In genomic region chr9:2228132-2228531, GRCh38 we compare ENCODE assay signal across 8 cellular contexts.
A peak's percentile ranks its signal among the peaks of the same experiment; 100 is the strongest.
DNase-seq lines count a peak whose midpoint lies in the region; ATAC-seq and TF ChIP-seq lines count a peak whose summit lies in the region.

No MANE protein-coding gene starts in this region.

- H3K27ac ChIP-seq in right cardiac atrium (ENCODE audit: low read length) (no peak overlapping the region), gastroesophageal sphincter (peak overlapping the region in 1 of 4 donors; percentile 24)

- ATAC-seq in right cardiac atrium (no peak), T-cell (replicated peaks in 1 of 4) (no peak), gastroesophageal sphincter (no peak), GM21360 (IDR thresholded peaks at IDR 0.05; ENCODE audit: unreplicated experiment) (no peak)

- no peak overlapping the region for H3K27ac Mint-ChIP-seq in T-cell

- H3K27me3 ChIP-seq in H7 (ENCODE audit: control insufficient read depth, insufficient read depth, low read length) (no peaks in the 10 kb centered on the region), right cardiac atrium (ENCODE audit: control insufficient read depth, insufficient read depth) (no peaks in the 10 kb centered on the region), gastroesophageal sphincter (no peaks in the 10 kb centered on the region)

- intact Hi-C loops in right cardiac atrium (cut with DNase I), result no loop called here

- POLR2A ChIA-PET in T-cell (lab: Charles Lee), result no interaction called here

- no peaks in the 10 kb centered on the region for H3K9me3 ChIP-seq in right cardiac atrium (ENCODE audit: control insufficient read depth, low read length)
- H3K9me3 ChIP-seq in gastroesophageal sphincter, result no peaks in the 10 kb centered on the region

- H3K36me3 Mint-ChIP-seq in T-cell, result no peaks in the 10 kb centered on the region

- TF ChIP-seq EP300 in gastroesophageal sphincter (IDR thresholded peaks at IDR 0.05), result no peak

- H3K4me1 ChIP-seq in right cardiac atrium (ENCODE audit: control insufficient read depth, insufficient read depth, low read length), result peaks cover 2% of the 10 kb centered on the region
- H3K4me1 ChIP-seq in gastroesophageal sphincter, result no peaks in the 10 kb centered on the region

- no peak overlapping the region for H3K4me3 ChIP-seq in H7 (ENCODE audit: insufficient read depth, low read depth, low read length)
- H3K4me3 ChIP-seq in right cardiac atrium (ENCODE audit: low read length), result no peak overlapping the region
- H3K4me3 ChIP-seq in gastroesophageal sphincter, result no peak overlapping the region

- CTCF ChIA-PET in T-cell (lab: Charles Lee), result no interaction called here

- H3K36me3 ChIP-seq in H7 (replicated peaks; ENCODE audit: control insufficient read depth, insufficient read depth, low read length), result no peaks in the 10 kb centered on the region
- no peaks in the 10 kb centered on the region for H3K36me3 ChIP-seq in gastroesophageal sphincter

- H3K4me1 Mint-ChIP-seq in T-cell, result no peaks in the 10 kb centered on the region

- TF ChIP-seq CTCF in gastroesophageal sphincter (IDR thresholded peaks at IDR 0.05), result peak in 1 of 4 experiments; percentile 50

- WGBS in right cardiac atrium, result 39% methylated on average over 2 of the region's 2 CpGs
- 35% methylated on average over 2 of the region's 2 CpGs; no CpG with 5 or more reads in 1 of the 2 donors for WGBS in gastroesophageal sphincter (ENCODE audit: low coverage in 1 of 2), 2 donors

- peaks cover 0 to 2% of the 10 kb centered on the region in 2 donors for H3K27me3 Mint-ChIP-seq in T-cell

- H3K9me3 Mint-ChIP-seq in T-cell, result peaks cover 0 to 8% (median under 1%) of the 10 kb centered on the region in 3 donors

- H3K4me3 Mint-ChIP-seq in T-cell, result no peak overlapping the region

- DNase-seq in COLO668 (lab: John Stamatoyannopoulos, UW; ENCODE audit: unreplicated experiment), result peak; percentile 58
- peak; percentile 46 for DNase-seq in H7
- DNase-seq in SK-N-DZ (ENCODE audit: low spot score), result peak; percentile 5
- DNase-seq in right cardiac atrium, result peak; percentile 14 to 72 (median 57)
- no peak for DNase-seq in T-cell
- DNase-seq in AG08396 (ENCODE audit: low spot score), result no peak

- TF ChIP-seq POLR2A in gastroesophageal sphincter (IDR thresholded peaks at IDR 0.05), result no peak

Comparison
In these comparisons a context has a peak if more than half of its experiments do, and no peak if none do; other contexts are left out.
1. DNase-seq: peak in COLO668 (single experiment), H7 (single experiment), SK-N-DZ (single experiment) and right cardiac atrium (3 of 3); none in T-cell (0 of 34) and AG08396 (single experiment).